Comparison of ENCODE assay signal across 1 cellular context in the genomic region with DNA sequence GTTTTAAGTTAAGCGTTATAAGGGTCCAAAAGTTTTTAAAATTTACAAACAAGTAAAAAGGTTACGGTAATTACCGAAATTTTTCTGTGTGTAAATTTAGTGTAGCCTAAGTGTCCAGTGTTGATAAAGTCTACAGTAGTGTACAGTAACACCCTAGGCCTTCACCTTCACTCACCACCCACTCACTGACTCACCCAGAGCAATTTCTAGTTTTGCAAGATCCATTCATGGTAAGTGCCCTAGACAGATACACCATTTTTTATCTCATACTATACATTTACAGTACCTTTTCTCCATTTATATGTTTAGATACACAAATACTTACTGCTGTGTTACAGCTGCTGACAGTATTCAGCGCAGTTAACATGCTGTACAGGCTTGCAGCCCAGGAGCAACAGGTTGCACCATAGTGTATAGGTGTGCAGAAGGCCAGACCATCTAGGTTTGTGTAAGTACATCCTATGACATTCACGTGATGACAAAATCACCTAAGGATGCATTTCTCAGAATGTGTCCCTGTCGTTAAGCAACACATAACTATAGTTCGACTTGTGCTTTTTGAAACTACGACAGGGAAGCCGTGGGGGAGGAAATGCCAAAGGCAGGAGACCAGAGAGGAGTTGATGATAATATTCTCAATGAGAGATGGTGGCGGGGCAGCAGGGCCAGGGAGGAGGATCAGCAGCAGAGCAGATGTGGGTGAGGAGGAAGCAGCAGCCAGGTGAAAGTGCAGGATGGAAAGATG.
TF ChIP-seq lines count a peak whose summit lies in the region.

No MANE protein-coding gene starts in this region.

TF ChIP-seq in HepG2, 621 proteins besides CTCF, POLR2A, EP300 and RAD21 (continued from another document):
- TF ChIP-seq GMEB1 (CRISPR knock-in tag; IDR thresholded peaks at IDR 0.05; ENCODE audit: borderline replicate concordance): no peak
